28 cellular contexts compared by ENCODE assay signal in genomic region chr1:72109916-72110315, GRCh38.
"Had no signal": no experiment of that assay in that cellular context is flagged by ENCODE, and none has a peak within 500 bp of the region (broad histone marks: within the 10 kb centered on the region; RNA-seq: fewer than 3 reads in every experiment).

No MANE protein-coding gene starts in this region.

- H3K4me1 Mint-ChIP-seq: activated CD4-positive, alpha-beta memory T cell treated with anti-CD3 and anti-CD28 coated beads, Interleukin-2, amount 10 ng/mL, durations not matched to agents 7 days and 5 days; activated CD4-positive, alpha-beta T cell treated with anti-CD3 and anti-CD28 coated beads for 36 hours; activated naive CD8-positive, alpha-beta T cell treated with anti-CD3 and anti-CD28 coated beads, Interleukin-2, amount 10 ng/mL, durations not matched to agents 7 days and 5 days had no signal

- H3K4me3 ChIP-seq: ascending aorta, body of pancreas had no signal

- H3K27me3 Mint-ChIP-seq: activated CD4-positive, alpha-beta memory T cell treated with anti-CD3 and anti-CD28 coated beads, Interleukin-2, amount 10 ng/mL, durations not matched to agents 7 days and 5 days; activated CD4-positive, alpha-beta T cell treated with anti-CD3 and anti-CD28 coated beads for 36 hours; activated naive CD8-positive, alpha-beta T cell treated with anti-CD3 and anti-CD28 coated beads, Interleukin-2, amount 10 ng/mL, durations not matched to agents 7 days and 5 days had no signal

- H3K4me1 ChIP-seq: body of pancreas had no signal

- H3K27ac Mint-ChIP-seq: activated CD4-positive, alpha-beta memory T cell treated with anti-CD3 and anti-CD28 coated beads, Interleukin-2, amount 10 ng/mL, durations not matched to agents 7 days and 5 days; activated CD4-positive, alpha-beta T cell treated with anti-CD3 and anti-CD28 coated beads for 36 hours; activated naive CD8-positive, alpha-beta T cell treated with anti-CD3 and anti-CD28 coated beads, Interleukin-2, amount 10 ng/mL, durations not matched to agents 7 days and 5 days; activated T-cell treated with anti-CD3 and anti-CD28 coated beads, Interleukin-2, amount 50 U/mL, for 72 hours; activated T-helper 2 cell treated with anti-CD3 and anti-CD28 coated beads, Interferon-gamma antibody, Interleukin-2, Interleukin-4, amounts not matched to agents 10 μg/mL and 5 μg/mL and 100 μg/mL, durations not matched to agents 14 hours and 24 hours and 36 hours had no signal

- H3K27ac ChIP-seq: ascending aorta, body of pancreas, VCaP had no signal

- H3K9me3 ChIP-seq: ascending aorta, body of pancreas, SK-N-SH had no signal

- H3K27me3 ChIP-seq: ascending aorta, body of pancreas had no signal

- H3K36me3 ChIP-seq: ascending aorta had no signal

- H3K9me3 Mint-ChIP-seq: activated naive CD8-positive, alpha-beta T cell treated with anti-CD3 and anti-CD28 coated beads, Interleukin-2, amount 10 ng/mL, durations not matched to agents 7 days and 5 days; activated T-helper 2 cell treated with anti-CD3 and anti-CD28 coated beads, Interferon-gamma antibody, Interleukin-2, Interleukin-4, amounts not matched to agents 10 μg/mL and 5 μg/mL and 100 μg/mL, durations not matched to agents 14 hours and 24 hours and 36 hours had no signal

- DNase-seq: activated CD4-positive, alpha-beta memory T cell treated with anti-CD3 and anti-CD28 coated beads, Interleukin-2, amount 10 ng/mL, durations not matched to agents 7 days and 5 days; activated CD4-positive, alpha-beta T cell treated with anti-CD3 and anti-CD28 coated beads for 36 hours; activated CD4-positive, alpha-beta T cell treated with anti-CD3 and anti-CD28 coated beads, Interleukin-2, amount 50 U/mL, for 1 hour; activated CD4-positive, CD25-positive, alpha-beta regulatory T cell; activated gamma-delta T cell treated with Interleukin-2 at 50 U/mL for 16 hours; activated naive CD4-positive, alpha-beta T cell treated with anti-CD3 and anti-CD28 coated beads, Interleukin-2, amount 50 U/mL, for 16 hours; activated naive CD8-positive, alpha-beta T cell treated with anti-CD3 and anti-CD28 coated beads, Interleukin-2, amount 10 ng/mL, durations not matched to agents 7 days and 5 days; activated T-cell treated with anti-CD3 and anti-CD28 coated beads for 4 hours; activated T-cell treated with anti-CD3 and anti-CD28 coated beads, Interleukin-2, amount 50 U/mL, for 72 hours; body of pancreas; central memory CD4-positive, alpha-beta T cell; cortex of kidney; Karpas-422; NCI-H1092; NCI-H1417; NCI-H1930; NCI-H2107; NCI-H2171 treated with DMSO at 0.1 percent for 48 hours; NCI-H226; NCI-H526; NCI-H774; NK-92 treated with Interleukin-12 subunit alpha and Interleukin-12 subunit beta, amount 100 ng/mL, for 24 hours; SK-N-SH; T-helper 2 cell; T1000 had no signal

- H3K36me3 Mint-ChIP-seq: activated naive CD8-positive, alpha-beta T cell treated with anti-CD3 and anti-CD28 coated beads, Interleukin-2, amount 10 ng/mL, durations not matched to agents 7 days and 5 days had no signal

- ATAC-seq: activated CD4-positive, alpha-beta T cell treated with anti-CD3 and anti-CD28 coated beads for 36 hours; activated T-cell treated with anti-CD3 and anti-CD28 coated beads, Interleukin-2, amount 50 U/mL, for 72 hours; body of pancreas had no signal

- H3K4me3 Mint-ChIP-seq: activated CD4-positive, alpha-beta memory T cell treated with anti-CD3 and anti-CD28 coated beads, Interleukin-2, amount 10 ng/mL, durations not matched to agents 7 days and 5 days; activated CD4-positive, alpha-beta T cell treated with anti-CD3 and anti-CD28 coated beads for 36 hours; activated naive CD8-positive, alpha-beta T cell treated with anti-CD3 and anti-CD28 coated beads, Interleukin-2, amount 10 ng/mL, durations not matched to agents 7 days and 5 days; activated T-cell treated with anti-CD3 and anti-CD28 coated beads, Interleukin-2, amount 50 U/mL, for 72 hours had no signal
